Comparison of ENCODE assay signal across 17 cellular contexts in genomic region chr9:130731355-130731754, GRCh38. TPM values are rescaled to one million over a fixed set of nuclear protein-coding genes. Genes with fewer than 3 reads are reported as not detected.
A peak's percentile ranks its signal among the peaks of the same experiment; 100 is the strongest.
DNase-seq lines count a peak whose midpoint lies in the region; ATAC-seq and TF ChIP-seq lines count a peak whose summit lies in the region.
"Had no signal": no experiment of that assay in that cellular context is flagged by ENCODE, and none has a peak within 500 bp of the region (broad histone marks: within the 10 kb centered on the region; RNA-seq: fewer than 3 reads in every experiment).

No MANE protein-coding gene starts in this region.

- H2AFZ ChIP-seq in Karpas-422 (ENCODE audit: low read length): no peak overlapping the region
- H2AFZ ChIP-seq in osteoblast (ENCODE audit: low read length): no peak overlapping the region

- no peak overlapping the region for H3K27ac ChIP-seq in Karpas-422 (ENCODE audit: low read length)
- peak overlapping the region; percentile 97 for H3K27ac ChIP-seq in VCaP
- H3K27ac ChIP-seq in osteoblast (ENCODE audit: low read depth, low read length): no peak overlapping the region
- H3K27ac ChIP-seq: ascending aorta, BLaER1, esophagus muscularis mucosa, WERI-Rb-1 had no signal

- no peaks in the 10 kb centered on the region for H3K27me3 ChIP-seq in Karpas-422 (ENCODE audit: low read length)
- H3K27me3 ChIP-seq in osteoblast (ENCODE audit: insufficient read depth, low read length): no peaks in the 10 kb centered on the region
- H3K27me3 ChIP-seq: ascending aorta, BLaER1, esophagus muscularis mucosa had no signal

- H3K79me2 ChIP-seq in Karpas-422 (ENCODE audit: low read length) (peaks cover 6% of the 10 kb centered on the region; the same call in 1 of the 2 replicates), osteoblast (ENCODE audit: insufficient read depth, low read length) (peaks cover 72% of the 10 kb centered on the region)

- H3K9me3 ChIP-seq in Karpas-422 (ENCODE audit: low read length): no peaks in the 10 kb centered on the region
- H3K9me3 ChIP-seq in osteoblast (ENCODE audit: low read depth, low read length): no peaks in the 10 kb centered on the region
- H3K9me3 ChIP-seq: ascending aorta, esophagus muscularis mucosa had no signal

- DNase-seq in Karpas-422 (peak; percentile 7), NCI-H2081 (lab: John Stamatoyannopoulos, UW) (peak; percentile 70 to 92), osteoblast (ENCODE audit: insufficient read length, low spot score, missing footprints) (peak; percentile 18), 8988T (no peak), Kasumi-1 (lab: John Stamatoyannopoulos, UW) (no peak)
- no peak for DNase-seq in stimulated activated naive CD4-positive, alpha-beta T cell treated with Interleukin-2 at 50 U/mL for 16 hours (lab: John Stamatoyannopoulos, UW)
- DNase-seq: activated gamma-delta T cell treated with Interleukin-2 at 50 U/mL for 16 hours; KBM-7; NCI-H187; PC-3; stimulated activated CD4-positive, alpha-beta T cell treated with anti-CD3 and anti-CD28 coated beads, Interleukin-12 subunit alpha, Interleukin-12 subunit beta, amount 100 ng/mL, for 4 hours; WERI-Rb-1 had no signal

- no peak for ATAC-seq in GM19023 (IDR thresholded peaks at IDR 0.05; ENCODE audit: unreplicated experiment)
- ATAC-seq: PC-3 had no signal

- H3K36me3 ChIP-seq in Karpas-422 (ENCODE audit: insufficient read depth, low read length) (no peaks in the 10 kb centered on the region), osteoblast (ENCODE audit: insufficient read depth, low read length) (no peaks in the 10 kb centered on the region)
- H3K36me3 ChIP-seq: ascending aorta, esophagus muscularis mucosa, WERI-Rb-1 had no signal

- no peaks in the 10 kb centered on the region for H3K9me2 ChIP-seq in Karpas-422 (replicated peaks; ENCODE audit: insufficient read depth, low read length)

- no peak overlapping the region for H3K4me2 ChIP-seq in Karpas-422 (ENCODE audit: low read depth, low read length, poor library complexity, severe bottlenecking)
- H3K4me2 ChIP-seq in osteoblast (ENCODE audit: insufficient read depth, low read length): no peak overlapping the region
- H3K4me2 ChIP-seq: BLaER1 had no signal

- TF ChIP-seq CTCF in VCaP (conservative IDR thresholded peaks at IDR 0.05): no peak
- no peak for TF ChIP-seq CTCF in osteoblast (IDR thresholded peaks at IDR 0.05; ENCODE audit: extremely low read depth, low read depth, low read length)

- H3K9ac ChIP-seq in Karpas-422 (ENCODE audit: low read length): no peak overlapping the region
- H3K9ac ChIP-seq: BLaER1 had no signal

- H3K4me3 ChIP-seq in Karpas-422 (ENCODE audit: low read length) (no peak overlapping the region), osteoblast (ENCODE audit: insufficient read depth, low read length) (no peak overlapping the region)
- H3K4me3 ChIP-seq: ascending aorta, BLaER1, esophagus muscularis mucosa had no signal

- no peaks in the 10 kb centered on the region for H3K4me1 ChIP-seq in Karpas-422 (ENCODE audit: low read length)
- peaks cover 21% of the 10 kb centered on the region for H3K4me1 ChIP-seq in osteoblast (ENCODE audit: insufficient read depth, low read length)
- H3K4me1 ChIP-seq: ascending aorta, BLaER1 had no signal

- no peaks in the 10 kb centered on the region for H4K20me1 ChIP-seq in Karpas-422 (ENCODE audit: insufficient read depth, low read depth, low read length)
- peaks cover 10% of the 10 kb centered on the region for H4K20me1 ChIP-seq in osteoblast (ENCODE audit: insufficient read depth, low read length)

RNA-seq across cellular contexts. Expression of gene EXOSC2, which starts 37.8 kb away (rescaled TPM):
- 14.6 and 20.6 TPM in 2 replicates for total RNA-seq in Karpas-422 (2014; rRNA removed; shearing (Covaris generic); ENCODE audit: low replicate concordance)
- 18.6 and 22.1 TPM in 2 replicates for total RNA-seq in osteoblast

Comparison
In these comparisons a context has a peak if more than half of its experiments do, and no peak if none do; other contexts are left out.
1. DNase-seq: peak in Karpas-422 (single experiment), NCI-H2081 (2 of 2) and osteoblast (single experiment); none in 8988T (single experiment), Kasumi-1 (0 of 2) and stimulated activated naive CD4-positive, alpha-beta T cell treated with Interleukin-2 at 50 U/mL for 16 hours (single experiment).